19 cellular contexts compared by ENCODE assay signal in genomic region chrX:13933851-13934250, GRCh38.
DNase-seq lines count a peak whose midpoint lies in the region; FAIRE-seq and TF ChIP-seq lines count a peak whose summit lies in the region.
"Had no signal": no experiment of that assay in that cellular context is flagged by ENCODE, and none has a peak within 500 bp of the region (broad histone marks: within the 10 kb centered on the region; RNA-seq: fewer than 3 reads in every experiment).

No MANE protein-coding gene starts in this region.

- H2BK5ac ChIP-seq in H9 (ENCODE audit: insufficient read length, low read length) (no peak overlapping the region), H1 (ENCODE audit: low read depth, low read length) (0 out of 2 replicates have a peak overlapping the region, but pooled peaks have one; percentile 48)

- no peak for FAIRE-seq in H1 (lab: Jason Lieb, UNC)
- FAIRE-seq: G401.6, K562 had no signal

- H3K4me1 ChIP-seq in H9 (ENCODE audit: insufficient read depth, low read length): peaks cover 16% of the 10 kb centered on the region; the same call in 1 of the 2 replicates
- H3K4me1 ChIP-seq in H1 (replicated peaks in 1 of 4; ENCODE audit: control insufficient read depth in 3 of 4, insufficient read depth in 4 of 4, low read length in 3 of 4): peaks cover 7 to 16% (median 13%) of the 10 kb centered on the region in 4 experiments

- H4K8ac ChIP-seq in H9 (replicated peaks; ENCODE audit: insufficient read length, low read depth, low read length) (no peak overlapping the region), H1 (ENCODE audit: extremely low read depth, insufficient read depth, low read length) (no peak overlapping the region)

- H4K20me1 ChIP-seq in H9 (ENCODE audit: control insufficient read depth, insufficient read depth, insufficient read length): no peaks in the 10 kb centered on the region
- H4K20me1 ChIP-seq in H1 (replicated peaks in 1 of 2; ENCODE audit: control insufficient read depth in 1 of 2, insufficient read depth in 2 of 2, low read length in 2 of 2): no peaks in the 10 kb centered on the region

- H3K27ac Mint-ChIP-seq in H9 (peak overlapping the region; percentile 47 to 84 (median 64); a peak in 5 of 7 replicates), neural crest cell (ENCODE audit: unreplicated experiment) (no peak overlapping the region)

- TF ChIP-seq CTCF in H9 (conservative IDR thresholded peaks at IDR 0.05) (no peak), H1 (IDR thresholded peaks at IDR 0.05; ENCODE audit: control extremely low read depth in 1 of 3, insufficient read depth in 1 of 3, low read depth in 1 of 3, low read length in 3 of 3) (no peak), neural crest cell (conservative IDR thresholded peaks at IDR 0.05) (no peak)

- no peak overlapping the region for H2AK5ac ChIP-seq in H9 (ENCODE audit: insufficient read length, low read length)
- H2AK5ac ChIP-seq in H1 (ENCODE audit: low read depth, low read length): no peak overlapping the region

- H2BK120ac ChIP-seq in H9 (ENCODE audit: low read depth, low read length, poor library complexity, severe bottlenecking) (no peak overlapping the region), H1 (replicated peaks; ENCODE audit: low read depth, low read length) (no peak overlapping the region)

- H3K36me3 ChIP-seq in H1 (ENCODE audit: control insufficient read depth in 2 of 4, insufficient read depth in 4 of 4, low read length in 3 of 4): peaks cover 0 to 20% (median 0%) of the 10 kb centered on the region in 4 experiments; a peak in 2 of 8 replicates
- H3K36me3 ChIP-seq: HAP-1, SJSA1 had no signal

- H3K27me3 Mint-ChIP-seq in H9 (ENCODE audit: low read depth): no peaks in the 10 kb centered on the region
- no peaks in the 10 kb centered on the region for H3K27me3 Mint-ChIP-seq in neural crest cell (ENCODE audit: low read depth)

- H4K91ac ChIP-seq in H9 (ENCODE audit: insufficient read length, low read depth, low read length): no peak overlapping the region
- H4K91ac ChIP-seq in H1 (replicated peaks; ENCODE audit: insufficient read length, low read length): no peak overlapping the region

- H3K4me2 ChIP-seq in H9 (ENCODE audit: insufficient read depth, insufficient read length, low read length): peak overlapping the region; percentile 37
- H3K4me2 ChIP-seq in H1 (ENCODE audit: insufficient read depth in 1 of 2, low read depth in 2 of 2, low read length in 2 of 2): no peak overlapping the region; a peak in 1 of 4 replicates
- H3K4me2 ChIP-seq: PC-9 had no signal

- H3K9me3 ChIP-seq in H9 (ENCODE audit: control insufficient read depth, low read depth, low read length) (no peaks in the 10 kb centered on the region), H1 (ENCODE audit: insufficient read depth in 2 of 2, low read depth in 1 of 2, low read length in 1 of 2) (no peaks in the 10 kb centered on the region)
- H3K9me3 ChIP-seq: HAP-1, SJSA1 had no signal

- CTCF ChIA-PET in H1 (lab: Charles Lee; ENCODE audit: partially characterized antibody): no interaction called here

- H3K79me2 ChIP-seq in H9 (ENCODE audit: insufficient read depth, low read length): peaks cover 18% of the 10 kb centered on the region; the same call in 1 of the 2 replicates
- H3K79me2 ChIP-seq in H1 (ENCODE audit: control insufficient read depth in 1 of 2, insufficient read depth in 2 of 2, low read length in 2 of 2): peaks cover 0 to 78% of the 10 kb centered on the region in 2 experiments; a peak in 3 of 4 replicates

- peaks cover 39 to 50% of the 10 kb centered on the region in 2 experiments for H3K4me1 Mint-ChIP-seq in H9
- H3K4me1 Mint-ChIP-seq in neural crest cell: peaks cover 41% of the 10 kb centered on the region

- TF ChIP-seq POLR2A in H1 (IDR thresholded peaks at IDR 0.05; ENCODE audit: control extremely low read depth in 1 of 2, low read depth in 2 of 2, low read length in 2 of 2): no peak

- H3K9ac ChIP-seq in H9 (ENCODE audit: extremely low read depth, insufficient read length, low read length): no peak overlapping the region
- H3K9ac ChIP-seq in H1 (replicated peaks in 1 of 4; ENCODE audit: extremely low read depth in 1 of 4, low read depth in 3 of 4, low read length in 3 of 4): no peak overlapping the region

- H3K4me3 Mint-ChIP-seq in H9 (peak overlapping the region in 1 of 2 experiments; percentile 33; a peak in 1 of 5 replicates), neural crest cell (peak overlapping the region; percentile 76)

- no peak for TF ChIP-seq EP300 in H1 (IDR thresholded peaks at IDR 0.05; ENCODE audit: borderline replicate concordance in 1 of 2, low read depth in 2 of 2, low read length in 2 of 2)

- H2BK15ac ChIP-seq in H9 (ENCODE audit: low read depth, low read length): no peak overlapping the region
- H2BK15ac ChIP-seq in H1 (ENCODE audit: low read length): no peak overlapping the region

- POLR2A ChIA-PET in H1 (lab: Charles Lee; ENCODE audit: partially characterized antibody): interaction anchor here (0.8 to 2.2 kb wide), 5 partner anchors 9 to 78 kb away, joined by 3 to 8 read pairs (median 3); no protein-coding TSS in a partner anchor

- H3K4ac ChIP-seq in H9 (ENCODE audit: low read depth, low read length) (no peak overlapping the region), H1 (replicated peaks; ENCODE audit: insufficient read length, low read depth, low read length) (no peak overlapping the region)

- H3K79me1 ChIP-seq in H9 (ENCODE audit: insufficient read depth, low read depth, low read length, poor library complexity, severe bottlenecking) (no peaks in the 10 kb centered on the region), H1 (ENCODE audit: low read depth, low read length) (no peaks in the 10 kb centered on the region)

- H2BK12ac ChIP-seq in H9 (ENCODE audit: insufficient read length, low read depth, low read length) (no peak overlapping the region), H1 (ENCODE audit: low read depth, low read length) (no peak overlapping the region)

- no peak overlapping the region for H3K56ac ChIP-seq in H9 (ENCODE audit: insufficient read length, low read depth, low read length)
- H3K56ac ChIP-seq in H1 (replicated peaks; ENCODE audit: insufficient read length, low read depth, low read length): no peak overlapping the region

- no peaks in the 10 kb centered on the region for H3K27me3 ChIP-seq in H9 (ENCODE audit: insufficient read depth, low read length)
- H3K27me3 ChIP-seq in H1 (replicated peaks in 1 of 4; ENCODE audit: control insufficient read depth in 3 of 4, extremely low read depth in 1 of 4, insufficient read depth in 3 of 4, low read length in 3 of 4): no peaks in the 10 kb centered on the region

- DNase-seq in H9 (no peak), RPMI7951 (ENCODE audit: low read depth) (peak; percentile 15), H1 (ENCODE audit: low read depth in 1 of 2, low spot score in 2 of 2) (no peak), neural crest cell (ENCODE audit: low read depth, low spot score) (no peak), HT-29 (ENCODE audit: low spot score) (no peak), cardiac septum (ENCODE audit: low spot score) (no peak), NCI-H446 (lab: John Stamatoyannopoulos, UW) (no peak), NCI-H146 treated with DMSO at 0.1 percent for 48 hours (lab: John Stamatoyannopoulos, UW; ENCODE audit: unreplicated experiment) (no peak)
- DNase-seq: ACHN, C1 segment of cervical spinal cord, NCI-H1105 treated with DMSO at 0.1 percent for 48 hours, NCI-H1694 treated with DMSO at 0.1 percent for 48 hours, NCI-H2227 treated with DMSO at 0.1 percent for 48 hours, NCI-H526 had no signal

- H3K23ac ChIP-seq in H9 (ENCODE audit: insufficient read length, low read depth, low read length) (no peak overlapping the region), H1 (ENCODE audit: insufficient read length) (no peak overlapping the region)

- no CpG with 5 or more reads among the region's 7 CpGs for WGBS in H9 (ENCODE audit: extremely low coverage, insufficient read length, low lambda C conversion rate)
- WGBS in H1 (ENCODE audit: extremely low coverage in 1 of 2, insufficient coverage in 1 of 2, insufficient read length in 1 of 2, insufficient replicate concordance in 2 of 2, low coverage in 1 of 2, low lambda C conversion rate in 2 of 2, missing lambda C conversion rate in 1 of 2), 2 experiments: 90% methylated on average over 7 of the region's 7 CpGs; no CpG with 5 or more reads in 1 of the 2 experiments

- H3K9me3 Mint-ChIP-seq in H9: peaks cover 23 to 39% of the 10 kb centered on the region in 2 experiments
- H3K9me3 Mint-ChIP-seq in neural crest cell: peaks cover 12% of the 10 kb centered on the region

- H2BK20ac ChIP-seq in H9 (ENCODE audit: low read depth, low read length, poor library complexity, severe bottlenecking): no peak overlapping the region
- H2BK20ac ChIP-seq in H1 (ENCODE audit: low read length): no peak overlapping the region

- H2AFZ ChIP-seq in H9 (ENCODE audit: low read length): no peak overlapping the region
- H2AFZ ChIP-seq in H1 (ENCODE audit: low read length): no peak overlapping the region
- H2AFZ ChIP-seq: PC-9 had no signal

- H3K14ac ChIP-seq in H9 (ENCODE audit: insufficient read depth, low read length): no peak overlapping the region
- H3K14ac ChIP-seq in H1 (ENCODE audit: insufficient read length): no peak overlapping the region

- H3K23me2 ChIP-seq in H9 (ENCODE audit: insufficient read length, low read depth, low read length, poor library complexity, severe bottlenecking) (peaks cover 5% of the 10 kb centered on the region), H1 (ENCODE audit: low read depth, low read length) (peaks cover 2% of the 10 kb centered on the region)

- intact Hi-C loops in cardiac septum (cut with DNase I): no loop called here

- TF ChIP-seq RAD21 in H1 (IDR thresholded peaks at IDR 0.05 in 1 of 2, conservative IDR thresholded peaks at IDR 0.05 in 1 of 2; ENCODE audit: low read depth in 2 of 2, low read length in 2 of 2): no peak

- no peak overlapping the region for H3T11ph ChIP-seq in H9 (ENCODE audit: low read length)

- H3K36me3 Mint-ChIP-seq in H9 (ENCODE audit: insufficient read depth in 1 of 3, low read depth in 3 of 3) (peaks cover 21 to 32% (median 30%) of the 10 kb centered on the region in 3 experiments), neural crest cell (ENCODE audit: low read depth) (peaks cover 28% of the 10 kb centered on the region)

- H3K4me3 ChIP-seq in H1 (ENCODE audit: extremely low read depth in 1 of 4, insufficient read depth in 2 of 4, low read depth in 3 of 4, low read length in 4 of 4): no peak overlapping the region
- H3K4me3 ChIP-seq: HAP-1, K562, PC-9, SJSA1 had no signal

- no peak overlapping the region for H4K5ac ChIP-seq in H9 (ENCODE audit: insufficient read length, low read depth, low read length)
- H4K5ac ChIP-seq in H1 (ENCODE audit: insufficient read length, low read depth, low read length): no peak overlapping the region

- H3K27ac ChIP-seq in H9 (ENCODE audit: insufficient read length, low read depth, low read length): peak overlapping the region; percentile 92
- peak overlapping the region; percentile 34; the same call in 1 of the 2 replicates for H3K27ac ChIP-seq in H1 (ENCODE audit: low read depth, low read length)
- H3K27ac ChIP-seq: PC-9, SJSA1 had no signal

- H3K18ac ChIP-seq in H9 (ENCODE audit: insufficient read length, low read depth, low read length) (no peak overlapping the region), H1 (ENCODE audit: extremely low read depth, low read length) (no peak overlapping the region)

TF ChIP-seq in H1, 55 proteins besides CTCF, POLR2A, EP300 and RAD21 (continues in another document):
- no peak for TF ChIP-seq ASH2L (IDR thresholded peaks at IDR 0.05; ENCODE audit: low read length)
